In the genomic region with DNA sequence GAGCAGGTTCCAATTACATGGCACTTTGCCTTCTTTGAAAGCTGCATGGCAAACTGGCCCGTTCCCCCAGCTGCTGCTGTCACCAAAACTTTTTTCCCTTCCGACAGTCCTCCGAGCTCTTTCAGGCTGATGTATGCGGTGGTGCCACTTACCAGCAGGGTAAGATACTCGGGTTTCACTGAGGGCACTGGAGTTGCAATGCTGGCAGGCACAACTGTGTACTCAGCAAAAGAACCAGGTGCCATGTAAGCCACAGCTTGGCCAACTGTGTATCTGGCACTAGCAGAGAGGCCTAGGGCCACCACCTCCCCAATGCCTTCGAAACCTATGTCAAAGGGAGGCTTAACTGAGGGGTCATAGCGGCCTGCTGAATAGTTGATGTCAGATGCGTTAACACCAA, we compare ENCODE assay signal across 15 cellular contexts.
DNase-seq lines count a peak whose midpoint lies in the region; ATAC-seq lines count a peak whose summit lies in the region.
"Had no signal": no experiment of that assay in that cellular context is flagged by ENCODE, and none has a peak within 500 bp of the region (broad histone marks: within the 10 kb centered on the region; RNA-seq: fewer than 3 reads in every experiment).

No MANE protein-coding gene starts in this region.

- no peak for ATAC-seq in HG03521 (IDR thresholded peaks at IDR 0.05; ENCODE audit: unreplicated experiment)
- no peak for ATAC-seq in HG03442 (IDR thresholded peaks at IDR 0.05; ENCODE audit: unreplicated experiment)
- ATAC-seq: activated T-cell treated with anti-CD3 and anti-CD28 coated beads, Interleukin-2, amount 50 U/mL, for 72 hours; left ventricle myocardium superior had no signal

- DNase-seq in DMS79 treated with DMSO at 0.1 percent for 48 hours (lab: John Stamatoyannopoulos, UW) (peak; percentile 51), NCI-H2029 treated with DMSO at 0.1 percent for 48 hours (lab: John Stamatoyannopoulos, UW) (peak; percentile 41), pons (ENCODE audit: low spot score) (peak; percentile 17), SHP77 (lab: John Stamatoyannopoulos, UW) (no peak)
- no peak for DNase-seq in activated T-cell treated with anti-CD3 and anti-CD28 coated beads, Interleukin-2, amount 50 U/mL, for 48 hours
- DNase-seq: activated CD4-positive, alpha-beta memory T cell treated with anti-CD3 and anti-CD28 coated beads, Interleukin-2, amount 10 ng/mL, durations not matched to agents 7 days and 5 days; activated T-cell treated with anti-CD3 and anti-CD28 coated beads, Interleukin-2, amount 50 U/mL, for 72 hours; central memory CD4-positive, alpha-beta T cell; GDM1; left ventricle myocardium superior had no signal

- H3K27ac ChIP-seq in cingulate gyrus (ENCODE audit: low read depth, low read length), result peak overlapping the region; percentile 63
- H3K27ac ChIP-seq: KMS-11, parathyroid adenoma had no signal

Comparison
In these comparisons a context has a peak if more than half of its experiments do, and no peak if none do; other contexts are left out.
1. DNase-seq: peak in DMS79 treated with DMSO at 0.1 percent for 48 hours (single experiment), NCI-H2029 treated with DMSO at 0.1 percent for 48 hours (single experiment) and pons (single experiment); none in activated T-cell treated with anti-CD3 and anti-CD28 coated beads, Interleukin-2, amount 50 U/mL, for 48 hours (0 of 2) and SHP77 (0 of 2).